In genomic region chr19:48158210-48158790, GRCh38 we compare ENCODE assay signal across 22 cellular contexts. TPM values are rescaled to one million over a fixed set of nuclear protein-coding genes. Genes with fewer than 3 reads are reported as not detected.
DNase-seq lines count a peak whose midpoint lies in the region; ATAC-seq, FAIRE-seq and TF ChIP-seq lines count a peak whose summit lies in the region.
"Had no signal": no experiment of that assay in that cellular context is flagged by ENCODE, and none has a peak within 500 bp of the region (broad histone marks: within the 10 kb centered on the region; RNA-seq: fewer than 3 reads in every experiment).

No MANE protein-coding gene starts in this region.

- H3K4me1 Mint-ChIP-seq in activated T-cell treated with anti-CD3 and anti-CD28 coated beads, Interleukin-2, amount 50 U/mL, for 24 hours (ENCODE audit: low read depth): no peaks in the 10 kb centered on the region
- H3K4me1 Mint-ChIP-seq in activated T-cell treated with anti-CD3 and anti-CD28 coated beads, Interleukin-2, amount 50 U/mL, for 4 hours (ENCODE audit: low read depth): no peaks in the 10 kb centered on the region
- H3K4me1 Mint-ChIP-seq: B cell had no signal

- H3K27me3 Mint-ChIP-seq in activated T-cell treated with anti-CD3 and anti-CD28 coated beads, Interleukin-2, amount 50 U/mL, for 24 hours: no peaks in the 10 kb centered on the region
- H3K27me3 Mint-ChIP-seq in activated T-cell treated with anti-CD3 and anti-CD28 coated beads, Interleukin-2, amount 50 U/mL, for 4 hours (ENCODE audit: low read depth): no peaks in the 10 kb centered on the region
- H3K27me3 Mint-ChIP-seq: B cell; CD4-positive, alpha-beta T cell had no signal

- no peak for FAIRE-seq in RCC 7860 (lab: Jason Lieb, UNC)
- FAIRE-seq: H1 had no signal

- ATAC-seq in activated T-cell treated with anti-CD3 and anti-CD28 coated beads, Interleukin-2, amount 50 U/mL, for 4 hours: no peak
- ATAC-seq in foreskin keratinocyte (no peak), HG03135 (IDR thresholded peaks at IDR 0.05; ENCODE audit: unreplicated experiment) (no peak)

- WGBS in spleen, 5 donors: 71 to 88% (median 73%) methylated on average over 12 of the region's 12 CpGs

- H3K27me3 ChIP-seq in foreskin keratinocyte (no peaks in the 10 kb centered on the region), spleen (replicated peaks in 1 of 7) (no peaks in the 10 kb centered on the region)

- H3K27ac Mint-ChIP-seq in activated T-cell treated with anti-CD3 and anti-CD28 coated beads, Interleukin-2, amount 50 U/mL, for 24 hours: peak overlapping the region; percentile 24
- H3K27ac Mint-ChIP-seq: B cell; CD4-positive, alpha-beta T cell had no signal

- no peak for TF ChIP-seq POLR2A in NB4 (IDR thresholded peaks at IDR 0.05; ENCODE audit: extremely low read depth, insufficient read length)
- no peak for TF ChIP-seq POLR2A in spleen (IDR thresholded peaks at IDR 0.05)

- no peak overlapping the region for H3K4me3 ChIP-seq in NB4 (ENCODE audit: low read depth, low read length)
- H3K4me3 ChIP-seq in spleen: no peak overlapping the region

- no peak overlapping the region for H3K4me3 Mint-ChIP-seq in activated T-cell treated with anti-CD3 and anti-CD28 coated beads, Interleukin-2, amount 50 U/mL, for 24 hours
- no peak overlapping the region for H3K4me3 Mint-ChIP-seq in activated T-cell treated with anti-CD3 and anti-CD28 coated beads, Interleukin-2, amount 50 U/mL, for 4 hours
- H3K4me3 Mint-ChIP-seq: B cell; CD4-positive, alpha-beta T cell had no signal

- TF ChIP-seq CTCF in NB4 (IDR thresholded peaks at IDR 0.05; ENCODE audit: low read depth, low read length): peak; percentile 10
- TF ChIP-seq CTCF in foreskin keratinocyte (conservative IDR thresholded peaks at IDR 0.05): peak; percentile 18
- no peak for TF ChIP-seq CTCF in spleen (IDR thresholded peaks at IDR 0.05 in 8 of 11, conservative IDR thresholded peaks at IDR 0.05 in 3 of 11)

- H3K9me3 Mint-ChIP-seq in activated T-cell treated with anti-CD3 and anti-CD28 coated beads, Interleukin-2, amount 50 U/mL, for 24 hours: no peaks in the 10 kb centered on the region
- H3K9me3 Mint-ChIP-seq in activated T-cell treated with anti-CD3 and anti-CD28 coated beads, Interleukin-2, amount 50 U/mL, for 4 hours: no peaks in the 10 kb centered on the region
- H3K9me3 Mint-ChIP-seq: CD4-positive, alpha-beta T cell had no signal

- H3K4me1 ChIP-seq in foreskin keratinocyte (no peaks in the 10 kb centered on the region), spleen (peaks cover 0 to 7% (median under 1%) of the 10 kb centered on the region in 6 donors)
- H3K4me1 ChIP-seq: Caco-2 had no signal

- intact Hi-C loops in spleen (cut with DNase I; ENCODE audit: low total_unique reads): no loop called here

- H3K9me3 ChIP-seq in spleen: no peaks in the 10 kb centered on the region
- H3K9me3 ChIP-seq: Caco-2 had no signal

- H3K36me3 ChIP-seq in spleen: peaks cover 0 to 80% (median 23%) of the 10 kb centered on the region in 6 donors

- H3K27ac ChIP-seq in foreskin keratinocyte: no peak overlapping the region
- H3K27ac ChIP-seq in spleen: peak overlapping the region in 6 of 8 donors; percentile 7 to 60 (median 52)

- H3K36me3 Mint-ChIP-seq in activated T-cell treated with anti-CD3 and anti-CD28 coated beads, Interleukin-2, amount 50 U/mL, for 24 hours (ENCODE audit: low read depth): peaks cover 90% of the 10 kb centered on the region
- peaks cover 29% of the 10 kb centered on the region for H3K36me3 Mint-ChIP-seq in activated T-cell treated with anti-CD3 and anti-CD28 coated beads, Interleukin-2, amount 50 U/mL, for 4 hours (ENCODE audit: insufficient read depth)

- DNase-seq in activated T-cell treated with anti-CD3 and anti-CD28 coated beads, Interleukin-2, amount 50 U/mL, for 24 hours: no peak
- DNase-seq in activated T-cell treated with anti-CD3 and anti-CD28 coated beads, Interleukin-2, amount 50 U/mL, for 4 hours: no peak
- DNase-seq in NB4 (ENCODE audit: low read depth) (no peak), foreskin keratinocyte (no peak), spleen (no peak), RCC 7860 (ENCODE audit: low spot score) (no peak), DMS 273 (lab: John Stamatoyannopoulos, UW; ENCODE audit: unreplicated experiment) (no peak)
- DNase-seq: 8988T; Caco-2; CD4-positive, alpha-beta T cell; DMS79; NCI-H1048; NCI-H1436; NCI-H2029 treated with DMSO at 0.1 percent for 48 hours; NCI-H2171; NCI-H446 treated with DMSO at 0.1 percent for 48 hours; NCI-H69; NK-92 treated with Interleukin-12 subunit alpha and Interleukin-12 subunit beta, amount 100 ng/mL, for 24 hours; SIG-M5 had no signal

RNA-seq across cellular contexts. Expression of gene LIG1, which starts 11.8 kb away (rescaled TPM):
- 100 to 1,000 TPM in 2 of 3 donors, 10 to 100 TPM in 1; 77.5 to 103 (median 102) TPM for total RNA-seq in activated T-cell treated with anti-CD3 and anti-CD28 coated beads, Interleukin-2, amount 50 U/mL, for 4 hours
- total RNA-seq in foreskin keratinocyte (56.2 and 78.5 TPM in 2 replicates), spleen (10 to 100 TPM; 26.5 to 44.7 (median 33.5) TPM)
- polyA plus RNA-seq in foreskin keratinocyte (56.1 and 68.0 TPM in 2 replicates), spleen (10 to 100 TPM; 44.1 to 68.4 (median 49.1) TPM)

RNA-seq across cellular contexts. Expression of gene ZSWIM9, which starts 12.2 kb away (rescaled TPM):
- 1 to 10 TPM; 6.0 to 6.7 (median 6.5) TPM for total RNA-seq in activated T-cell treated with anti-CD3 and anti-CD28 coated beads, Interleukin-2, amount 50 U/mL, for 4 hours
- total RNA-seq in foreskin keratinocyte: 1.8 and 2.1 TPM in 2 replicates
- polyA plus RNA-seq in foreskin keratinocyte: 3.9 and 4.5 TPM in 2 replicates
- total RNA-seq in spleen: 1 to 10 TPM; 1.3 to 9.3 (median 5.2) TPM
- 1 to 10 TPM; 1.6 to 4.3 (median 2.0) TPM for polyA plus RNA-seq in spleen

RNA-seq across cellular contexts. Expression of gene PLA2G4C, which starts 47.7 kb away (rescaled TPM):
- total RNA-seq in activated T-cell treated with anti-CD3 and anti-CD28 coated beads, Interleukin-2, amount 50 U/mL, for 4 hours: 10 to 100 TPM in 1 of 3 donors, 1 to 10 TPM in 2; 4.1 to 11.6 (median 4.2) TPM
- total RNA-seq in foreskin keratinocyte: 1.1 TPM in 2 replicates
- 0.65 and 1.8 TPM in 2 replicates for polyA plus RNA-seq in foreskin keratinocyte
- total RNA-seq in spleen: 10 to 100 TPM; 17.0 to 62.5 (median 27.7) TPM
- 10 to 100 TPM; 20.4 to 55.0 (median 51.5) TPM for polyA plus RNA-seq in spleen

Comparison
In these comparisons a context has a peak if more than half of its experiments do, and no peak if none do; other contexts are left out.
1. CTCF ChIP-seq: peak in NB4 (single experiment) and foreskin keratinocyte (single experiment); none in spleen (0 of 11).